Comparison of ENCODE assay signal across 1 cellular context in the genomic region with DNA sequence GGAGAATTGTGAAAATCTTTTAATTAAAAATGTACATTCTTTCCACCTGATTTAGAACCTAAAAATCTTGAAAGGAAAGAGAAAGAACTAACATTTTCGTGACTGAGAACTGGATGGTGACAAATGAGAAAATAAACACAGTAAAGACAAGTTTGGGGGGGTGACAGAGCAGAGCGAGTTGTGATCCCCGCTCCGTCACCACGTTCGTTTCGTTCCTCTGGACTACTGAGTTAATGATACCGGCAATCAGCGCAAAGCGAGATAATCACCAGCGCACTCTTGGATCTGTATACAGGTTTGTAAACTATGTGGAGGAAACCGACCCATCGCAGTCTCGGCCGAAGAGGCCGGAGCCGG.
A peak's percentile ranks its signal among the peaks of the same experiment; 100 is the strongest.
TF ChIP-seq lines count a peak whose summit lies in the region.

No MANE protein-coding gene starts in this region.

TF ChIP-seq in K562, 482 proteins besides CTCF, POLR2A, EP300 and RAD21 (continued from another document and continues in another):
- TF ChIP-seq, protein P1, sequence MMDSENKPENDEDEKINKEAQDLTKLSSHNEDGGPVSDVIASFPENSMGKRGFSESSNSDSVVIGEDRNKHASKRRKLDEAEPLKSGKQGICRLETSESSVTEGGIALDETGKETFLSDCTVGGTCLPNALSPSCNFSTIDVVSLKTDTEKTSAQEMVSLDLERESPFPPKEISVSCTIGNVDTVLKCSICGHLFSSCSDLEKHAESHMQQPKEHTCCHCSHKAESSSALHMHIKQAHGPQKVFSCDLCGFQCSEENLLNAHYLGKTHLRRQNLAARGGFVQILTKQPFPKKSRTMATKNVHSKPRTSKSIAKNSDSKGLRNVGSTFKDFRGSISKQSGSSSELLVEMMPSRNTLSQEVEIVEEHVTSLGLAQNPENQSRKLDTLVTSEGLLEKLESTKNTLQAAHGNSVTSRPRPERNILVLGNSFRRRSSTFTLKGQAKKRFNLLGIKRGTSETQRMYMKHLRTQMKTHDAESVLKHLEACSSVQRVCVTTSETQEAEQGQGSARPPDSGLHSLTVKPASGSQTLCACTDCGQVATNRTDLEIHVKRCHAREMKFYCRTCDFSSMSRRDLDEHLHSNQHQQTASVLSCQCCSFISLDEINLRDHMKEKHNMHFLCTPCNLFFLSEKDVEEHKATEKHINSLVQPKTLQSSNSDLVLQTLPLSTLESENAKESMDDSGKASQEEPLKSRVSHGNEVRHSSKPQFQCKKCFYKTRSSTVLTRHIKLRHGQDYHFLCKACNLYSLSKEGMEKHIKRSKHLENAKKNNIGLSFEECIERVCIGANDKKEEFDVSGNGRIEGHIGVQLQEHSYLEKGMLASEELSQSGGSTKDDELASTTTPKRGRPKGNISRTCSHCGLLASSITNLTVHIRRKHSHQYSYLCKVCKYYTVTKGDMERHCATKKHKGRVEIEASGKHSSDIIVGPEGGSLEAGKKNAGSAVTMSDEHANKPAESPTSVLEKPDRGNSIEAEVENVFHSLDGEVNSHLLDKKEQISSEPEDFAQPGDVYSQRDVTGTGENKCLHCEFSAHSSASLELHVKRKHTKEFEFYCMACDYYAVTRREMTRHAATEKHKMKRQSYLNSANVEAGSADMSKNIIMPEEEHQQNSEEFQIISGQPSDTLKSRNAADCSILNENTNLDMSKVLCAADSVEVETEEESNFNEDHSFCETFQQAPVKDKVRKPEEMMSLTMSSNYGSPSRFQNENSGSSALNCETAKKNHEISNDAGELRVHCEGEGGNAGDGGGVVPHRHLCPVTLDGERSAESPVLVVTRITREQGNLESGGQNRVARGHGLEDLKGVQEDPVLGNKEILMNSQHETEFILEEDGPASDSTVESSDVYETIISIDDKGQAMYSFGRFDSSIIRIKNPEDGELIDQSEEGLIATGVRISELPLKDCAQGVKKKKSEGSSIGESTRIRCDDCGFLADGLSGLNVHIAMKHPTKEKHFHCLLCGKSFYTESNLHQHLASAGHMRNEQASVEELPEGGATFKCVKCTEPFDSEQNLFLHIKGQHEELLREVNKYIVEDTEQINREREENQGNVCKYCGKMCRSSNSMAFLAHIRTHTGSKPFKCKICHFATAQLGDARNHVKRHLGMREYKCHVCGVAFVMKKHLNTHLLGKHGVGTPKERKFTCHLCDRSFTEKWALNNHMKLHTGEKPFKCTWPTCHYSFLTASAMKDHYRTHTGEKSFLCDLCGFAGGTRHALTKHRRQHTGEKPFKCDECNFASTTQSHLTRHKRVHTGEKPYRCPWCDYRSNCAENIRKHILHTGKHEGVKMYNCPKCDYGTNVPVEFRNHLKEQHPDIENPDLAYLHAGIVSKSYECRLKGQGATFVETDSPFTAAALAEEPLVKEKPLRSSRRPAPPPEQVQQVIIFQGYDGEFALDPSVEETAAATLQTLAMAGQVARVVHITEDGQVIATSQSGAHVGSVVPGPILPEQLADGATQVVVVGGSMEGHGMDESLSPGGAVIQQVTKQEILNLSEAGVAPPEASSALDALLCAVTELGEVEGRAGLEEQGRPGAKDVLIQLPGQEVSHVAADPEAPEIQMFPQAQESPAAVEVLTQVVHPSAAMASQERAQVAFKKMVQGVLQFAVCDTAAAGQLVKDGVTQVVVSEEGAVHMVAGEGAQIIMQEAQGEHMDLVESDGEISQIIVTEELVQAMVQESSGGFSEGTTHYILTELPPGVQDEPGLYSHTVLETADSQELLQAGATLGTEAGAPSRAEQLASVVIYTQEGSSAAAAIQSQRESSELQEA (IDR thresholded peaks at IDR 0.05; ENCODE audit: low read depth), result no peak
- TF ChIP-seq ZNF696 (CRISPR knock-in tag; conservative IDR thresholded peaks at IDR 0.05) (no peak), SMAD4 (CRISPR knock-in tag; conservative IDR thresholded peaks at IDR 0.05) (no peak), KLF6 (CRISPR knock-in tag; IDR thresholded peaks at IDR 0.05; ENCODE audit: borderline replicate concordance) (no peak), FOS (IDR thresholded peaks at IDR 0.05; ENCODE audit: extremely low read depth, insufficient read length) (no peak), XRCC3 (IDR thresholded peaks at IDR 0.05) (no peak), KAT7 (CRISPR knock-in tag; IDR thresholded peaks at IDR 0.05; ENCODE audit: borderline replicate concordance) (0 out of 2 replicates have a peak, but pooled peaks have one; percentile 63), ZKSCAN1 (IDR thresholded peaks at IDR 0.05; ENCODE audit: low read depth, low read length) (no peak), PHF8 (IDR thresholded peaks at IDR 0.05; ENCODE audit: borderline replicate concordance, low read length) (0 out of 2 replicates have a peak, but pooled peaks have one; percentile 93), ZNF24 (IDR thresholded peaks at IDR 0.05) (peak; percentile 92), ZNF583 (CRISPR knock-in tag; IDR thresholded peaks at IDR 0.05) (0 out of 2 replicates have a peak, but pooled peaks have one; percentile 22), RBM25 (IDR thresholded peaks at IDR 0.05; ENCODE audit: low read depth, low read length, severe bottlenecking) (no peak), ZNF695 (CRISPR knock-in tag; IDR thresholded peaks at IDR 0.05) (no peak), OTX1 (CRISPR knock-in tag; IDR thresholded peaks at IDR 0.05) (no peak), KLF10 (CRISPR knock-in tag; IDR thresholded peaks at IDR 0.05) (no peak), NUFIP1 (IDR thresholded peaks at IDR 0.05; ENCODE audit: partially characterized antibody) (no peak), RBM15 (IDR thresholded peaks at IDR 0.05; ENCODE audit: insufficient read depth, low read length) (no peak), ZFX (CRISPR knock-in tag; IDR thresholded peaks at IDR 0.05) (no peak), ZNF589 (CRISPR knock-in tag; IDR thresholded peaks at IDR 0.05; ENCODE audit: low read depth) (no peak), HNRNPH1 (optimal IDR thresholded peaks at IDR 0.05; ENCODE audit: low read depth, low read length) (no peak), ZNF444 (CRISPR knock-in tag; IDR thresholded peaks at IDR 0.05) (no peak)
- TF ChIP-seq, protein P2, sequence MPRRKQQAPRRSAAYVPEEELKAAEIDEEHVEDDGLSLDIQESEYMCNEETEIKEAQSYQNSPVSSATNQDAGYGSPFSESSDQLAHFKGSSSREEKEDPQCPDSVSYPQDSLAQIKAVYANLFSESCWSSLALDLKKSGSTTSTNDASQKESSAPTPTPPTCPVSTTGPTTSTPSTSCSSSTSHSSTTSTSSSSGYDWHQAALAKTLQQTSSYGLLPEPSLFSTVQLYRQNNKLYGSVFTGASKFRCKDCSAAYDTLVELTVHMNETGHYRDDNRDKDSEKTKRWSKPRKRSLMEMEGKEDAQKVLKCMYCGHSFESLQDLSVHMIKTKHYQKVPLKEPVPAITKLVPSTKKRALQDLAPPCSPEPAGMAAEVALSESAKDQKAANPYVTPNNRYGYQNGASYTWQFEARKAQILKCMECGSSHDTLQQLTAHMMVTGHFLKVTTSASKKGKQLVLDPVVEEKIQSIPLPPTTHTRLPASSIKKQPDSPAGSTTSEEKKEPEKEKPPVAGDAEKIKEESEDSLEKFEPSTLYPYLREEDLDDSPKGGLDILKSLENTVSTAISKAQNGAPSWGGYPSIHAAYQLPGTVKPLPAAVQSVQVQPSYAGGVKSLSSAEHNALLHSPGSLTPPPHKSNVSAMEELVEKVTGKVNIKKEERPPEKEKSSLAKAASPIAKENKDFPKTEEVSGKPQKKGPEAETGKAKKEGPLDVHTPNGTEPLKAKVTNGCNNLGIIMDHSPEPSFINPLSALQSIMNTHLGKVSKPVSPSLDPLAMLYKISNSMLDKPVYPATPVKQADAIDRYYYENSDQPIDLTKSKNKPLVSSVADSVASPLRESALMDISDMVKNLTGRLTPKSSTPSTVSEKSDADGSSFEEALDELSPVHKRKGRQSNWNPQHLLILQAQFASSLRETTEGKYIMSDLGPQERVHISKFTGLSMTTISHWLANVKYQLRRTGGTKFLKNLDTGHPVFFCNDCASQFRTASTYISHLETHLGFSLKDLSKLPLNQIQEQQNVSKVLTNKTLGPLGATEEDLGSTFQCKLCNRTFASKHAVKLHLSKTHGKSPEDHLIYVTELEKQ (CRISPR knock-in tag; IDR thresholded peaks at IDR 0.05), result no peak
- TF ChIP-seq, protein P3, sequence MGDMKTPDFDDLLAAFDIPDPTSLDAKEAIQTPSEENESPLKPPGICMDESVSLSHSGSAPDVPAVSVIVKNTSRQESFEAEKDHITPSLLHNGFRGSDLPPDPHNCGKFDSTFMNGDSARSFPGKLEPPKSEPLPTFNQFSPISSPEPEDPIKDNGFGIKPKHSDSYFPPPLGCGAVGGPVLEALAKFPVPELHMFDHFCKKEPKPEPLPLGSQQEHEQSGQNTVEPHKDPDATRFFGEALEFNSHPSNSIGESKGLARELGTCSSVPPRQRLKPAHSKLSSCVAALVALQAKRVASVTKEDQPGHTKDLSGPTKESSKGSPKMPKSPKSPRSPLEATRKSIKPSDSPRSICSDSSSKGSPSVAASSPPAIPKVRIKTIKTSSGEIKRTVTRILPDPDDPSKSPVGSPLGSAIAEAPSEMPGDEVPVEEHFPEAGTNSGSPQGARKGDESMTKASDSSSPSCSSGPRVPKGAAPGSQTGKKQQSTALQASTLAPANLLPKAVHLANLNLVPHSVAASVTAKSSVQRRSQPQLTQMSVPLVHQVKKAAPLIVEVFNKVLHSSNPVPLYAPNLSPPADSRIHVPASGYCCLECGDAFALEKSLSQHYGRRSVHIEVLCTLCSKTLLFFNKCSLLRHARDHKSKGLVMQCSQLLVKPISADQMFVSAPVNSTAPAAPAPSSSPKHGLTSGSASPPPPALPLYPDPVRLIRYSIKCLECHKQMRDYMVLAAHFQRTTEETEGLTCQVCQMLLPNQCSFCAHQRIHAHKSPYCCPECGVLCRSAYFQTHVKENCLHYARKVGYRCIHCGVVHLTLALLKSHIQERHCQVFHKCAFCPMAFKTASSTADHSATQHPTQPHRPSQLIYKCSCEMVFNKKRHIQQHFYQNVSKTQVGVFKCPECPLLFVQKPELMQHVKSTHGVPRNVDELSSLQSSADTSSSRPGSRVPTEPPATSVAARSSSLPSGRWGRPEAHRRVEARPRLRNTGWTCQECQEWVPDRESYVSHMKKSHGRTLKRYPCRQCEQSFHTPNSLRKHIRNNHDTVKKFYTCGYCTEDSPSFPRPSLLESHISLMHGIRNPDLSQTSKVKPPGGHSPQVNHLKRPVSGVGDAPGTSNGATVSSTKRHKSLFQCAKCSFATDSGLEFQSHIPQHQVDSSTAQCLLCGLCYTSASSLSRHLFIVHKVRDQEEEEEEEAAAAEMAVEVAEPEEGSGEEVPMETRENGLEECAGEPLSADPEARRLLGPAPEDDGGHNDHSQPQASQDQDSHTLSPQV (IDR thresholded peaks at IDR 0.05), result no peak
- TF ChIP-seq, protein P4, sequence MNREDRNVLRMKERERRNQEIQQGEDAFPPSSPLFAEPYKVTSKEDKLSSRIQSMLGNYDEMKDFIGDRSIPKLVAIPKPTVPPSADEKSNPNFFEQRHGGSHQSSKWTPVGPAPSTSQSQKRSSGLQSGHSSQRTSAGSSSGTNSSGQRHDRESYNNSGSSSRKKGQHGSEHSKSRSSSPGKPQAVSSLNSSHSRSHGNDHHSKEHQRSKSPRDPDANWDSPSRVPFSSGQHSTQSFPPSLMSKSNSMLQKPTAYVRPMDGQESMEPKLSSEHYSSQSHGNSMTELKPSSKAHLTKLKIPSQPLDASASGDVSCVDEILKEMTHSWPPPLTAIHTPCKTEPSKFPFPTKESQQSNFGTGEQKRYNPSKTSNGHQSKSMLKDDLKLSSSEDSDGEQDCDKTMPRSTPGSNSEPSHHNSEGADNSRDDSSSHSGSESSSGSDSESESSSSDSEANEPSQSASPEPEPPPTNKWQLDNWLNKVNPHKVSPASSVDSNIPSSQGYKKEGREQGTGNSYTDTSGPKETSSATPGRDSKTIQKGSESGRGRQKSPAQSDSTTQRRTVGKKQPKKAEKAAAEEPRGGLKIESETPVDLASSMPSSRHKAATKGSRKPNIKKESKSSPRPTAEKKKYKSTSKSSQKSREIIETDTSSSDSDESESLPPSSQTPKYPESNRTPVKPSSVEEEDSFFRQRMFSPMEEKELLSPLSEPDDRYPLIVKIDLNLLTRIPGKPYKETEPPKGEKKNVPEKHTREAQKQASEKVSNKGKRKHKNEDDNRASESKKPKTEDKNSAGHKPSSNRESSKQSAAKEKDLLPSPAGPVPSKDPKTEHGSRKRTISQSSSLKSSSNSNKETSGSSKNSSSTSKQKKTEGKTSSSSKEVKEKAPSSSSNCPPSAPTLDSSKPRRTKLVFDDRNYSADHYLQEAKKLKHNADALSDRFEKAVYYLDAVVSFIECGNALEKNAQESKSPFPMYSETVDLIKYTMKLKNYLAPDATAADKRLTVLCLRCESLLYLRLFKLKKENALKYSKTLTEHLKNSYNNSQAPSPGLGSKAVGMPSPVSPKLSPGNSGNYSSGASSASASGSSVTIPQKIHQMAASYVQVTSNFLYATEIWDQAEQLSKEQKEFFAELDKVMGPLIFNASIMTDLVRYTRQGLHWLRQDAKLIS (CRISPR knock-in tag; IDR thresholded peaks at IDR 0.05), result peak; percentile 19
- TF ChIP-seq, protein P5, sequence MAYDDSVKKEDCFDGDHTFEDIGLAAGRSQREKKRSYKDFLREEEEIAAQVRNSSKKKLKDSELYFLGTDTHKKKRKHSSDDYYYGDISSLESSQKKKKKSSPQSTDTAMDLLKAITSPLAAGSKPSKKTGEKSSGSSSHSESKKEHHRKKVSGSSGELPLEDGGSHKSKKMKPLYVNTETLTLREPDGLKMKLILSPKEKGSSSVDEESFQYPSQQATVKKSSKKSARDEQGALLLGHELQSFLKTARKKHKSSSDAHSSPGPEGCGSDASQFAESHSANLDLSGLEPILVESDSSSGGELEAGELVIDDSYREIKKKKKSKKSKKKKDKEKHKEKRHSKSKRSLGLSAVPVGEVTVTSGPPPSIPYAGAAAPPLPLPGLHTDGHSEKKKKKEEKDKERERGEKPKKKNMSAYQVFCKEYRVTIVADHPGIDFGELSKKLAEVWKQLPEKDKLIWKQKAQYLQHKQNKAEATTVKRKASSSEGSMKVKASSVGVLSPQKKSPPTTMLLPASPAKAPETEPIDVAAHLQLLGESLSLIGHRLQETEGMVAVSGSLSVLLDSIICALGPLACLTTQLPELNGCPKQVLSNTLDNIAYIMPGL (CRISPR knock-in tag; IDR thresholded peaks at IDR 0.05), result no peak
- TF ChIP-seq, protein P6, sequence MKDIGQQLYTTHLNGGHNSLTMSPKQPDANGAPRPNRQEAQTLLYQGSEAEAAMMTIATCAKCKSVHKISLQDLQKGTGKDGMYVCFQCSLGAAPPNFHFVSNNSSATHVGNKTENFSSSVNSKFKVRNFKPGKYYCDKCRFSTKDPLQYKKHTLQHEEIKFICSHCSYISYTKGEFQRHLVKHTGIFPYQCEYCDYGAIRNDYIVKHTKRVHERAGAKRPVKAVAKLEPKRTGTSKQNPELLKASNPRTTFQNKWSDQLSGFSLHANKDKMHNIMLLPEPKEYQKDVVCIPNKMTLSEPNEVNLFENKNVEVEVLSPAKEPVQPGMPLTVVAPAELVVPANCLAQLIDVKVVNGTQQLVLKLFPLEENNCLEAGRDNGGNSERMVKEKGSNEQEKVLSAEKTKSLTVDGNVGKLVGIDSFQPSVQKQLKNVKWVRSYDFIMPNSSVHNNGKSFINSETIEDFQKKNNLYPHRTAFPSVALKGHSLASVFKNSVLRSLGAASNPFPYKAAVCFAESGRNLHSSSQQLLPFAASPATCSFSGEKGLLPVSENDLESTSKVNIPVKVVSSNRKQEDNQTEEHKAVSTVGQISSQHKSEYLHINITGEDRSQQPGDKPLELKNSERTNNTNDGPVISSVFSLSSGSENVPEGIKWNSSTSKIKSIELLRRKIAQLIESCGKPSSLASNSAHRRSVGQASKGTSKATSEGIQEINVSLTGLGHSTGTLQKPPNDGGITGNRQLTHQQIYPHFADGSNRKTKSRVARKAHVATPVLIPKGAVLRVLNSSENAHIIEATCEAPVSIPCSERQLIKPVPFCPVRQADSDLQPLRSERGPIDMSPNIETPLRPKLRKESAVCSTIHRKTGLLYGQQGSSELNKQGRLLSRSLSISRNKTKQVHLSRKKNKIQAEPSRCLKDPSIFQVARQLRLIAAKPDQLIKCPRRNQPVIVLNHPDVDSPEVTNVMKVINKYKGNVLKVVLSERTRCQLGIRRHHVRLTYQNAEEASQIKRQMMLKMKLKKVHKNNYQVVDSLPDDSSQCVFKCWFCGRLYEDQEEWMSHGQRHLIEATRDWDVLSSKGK (CRISPR knock-in tag; IDR thresholded peaks at IDR 0.05), result no peak
